Comparison of ENCODE assay signal across 27 cellular contexts in genomic region chr3:172197344-172197743, GRCh38.
"Had no signal": no experiment of that assay in that cellular context is flagged by ENCODE, and none has a peak within 500 bp of the region (broad histone marks: within the 10 kb centered on the region; RNA-seq: fewer than 3 reads in every experiment).

No MANE protein-coding gene starts in this region.

- H3K27me3 Mint-ChIP-seq: naive thymus-derived CD8-positive, alpha-beta T cell; progenitor cell of endocrine pancreas; stimulated activated naive CD8-positive, alpha-beta T cell treated with anti-CD3 and anti-CD28 coated beads, Interleukin-15, Interleukin-2, amounts not matched to agents 100 ng/mL and 50 ng/mL, for 24 hours had no signal

- H3K4me3 ChIP-seq: heart left ventricle, left lung, lower lobe of right lung, right atrium auricular region, skin epidermis, spleen, suprapubic skin, thoracic aorta, tibial artery, upper lobe of right lung had no signal

- H3K4me3 Mint-ChIP-seq: immature natural killer cell; naive thymus-derived CD8-positive, alpha-beta T cell; stimulated activated effector memory CD8-positive, alpha-beta T cell treated with anti-CD3 and anti-CD28 coated beads, Interleukin-12 subunit alpha, Interleukin-12 subunit beta, amount 100 ng/mL, for 72 hours; stimulated activated naive CD8-positive, alpha-beta T cell treated with anti-CD3 and anti-CD28 coated beads, Interleukin-15, Interleukin-2, amounts not matched to agents 100 ng/mL and 50 ng/mL, for 24 hours had no signal

- H3K27ac Mint-ChIP-seq: naive thymus-derived CD8-positive, alpha-beta T cell; progenitor cell of endocrine pancreas; stimulated activated effector memory CD8-positive, alpha-beta T cell treated with anti-CD3 and anti-CD28 coated beads, Interleukin-12 subunit alpha, Interleukin-12 subunit beta, amount 100 ng/mL, for 72 hours; stimulated activated naive CD8-positive, alpha-beta T cell treated with anti-CD3 and anti-CD28 coated beads, Interleukin-15, Interleukin-2, amounts not matched to agents 100 ng/mL and 50 ng/mL, for 24 hours had no signal

- FAIRE-seq: islet of Langerhans, kidney, urothelium cell line had no signal

- H3K9me3 ChIP-seq: heart left ventricle, left lung, lower lobe of right lung, right atrium auricular region, spleen, suprapubic skin, thoracic aorta, tibial artery, upper lobe of right lung had no signal

- ATAC-seq: heart left ventricle; left colon; left lung; lower lobe of right lung; naive thymus-derived CD8-positive, alpha-beta T cell; sciatic nerve; stimulated activated effector memory CD8-positive, alpha-beta T cell treated with anti-CD3 and anti-CD28 coated beads, Interleukin-12 subunit alpha, Interleukin-12 subunit beta, amount 100 ng/mL, for 72 hours; upper lobe of right lung had no signal

- H3K9me3 Mint-ChIP-seq: immature natural killer cell; stimulated activated effector memory CD8-positive, alpha-beta T cell treated with anti-CD3 and anti-CD28 coated beads, Interleukin-12 subunit alpha, Interleukin-12 subunit beta, amount 100 ng/mL, for 72 hours had no signal

- DNase-seq: heart left ventricle; hypothalamus; immature natural killer cell; kidney; left colon; left lung; lower lobe of right lung; mammary epithelial cell; mesenchymal stem cell; naive thymus-derived CD8-positive, alpha-beta T cell; nucleus accumbens; spleen; stimulated activated CD4-positive, alpha-beta T cell treated with anti-CD3 and anti-CD28 coated beads, Interleukin-4, amount 100 ng/mL, for 24 hours; stimulated activated naive CD4-positive, alpha-beta T cell; tibial artery; trophoblast cell; upper lobe of right lung had no signal

- H3K27me3 ChIP-seq: heart left ventricle, left lung, right atrium auricular region, spleen, suprapubic skin, tibial artery, upper lobe of right lung had no signal

- H3K27ac ChIP-seq: heart left ventricle, left lung, lower lobe of right lung, right atrium auricular region, skin epidermis, spleen, suprapubic skin, thoracic aorta, tibial artery, upper lobe of right lung had no signal

- H3K36me3 Mint-ChIP-seq: stimulated activated effector memory CD8-positive, alpha-beta T cell treated with anti-CD3 and anti-CD28 coated beads, Interleukin-12 subunit alpha, Interleukin-12 subunit beta, amount 100 ng/mL, for 72 hours had no signal

- H3K36me3 ChIP-seq: heart left ventricle, left lung, lower lobe of right lung, right atrium auricular region, spleen, suprapubic skin, thoracic aorta, tibial artery, upper lobe of right lung had no signal
